Comparison of ENCODE assay signal across 1 cellular context in the genomic region with DNA sequence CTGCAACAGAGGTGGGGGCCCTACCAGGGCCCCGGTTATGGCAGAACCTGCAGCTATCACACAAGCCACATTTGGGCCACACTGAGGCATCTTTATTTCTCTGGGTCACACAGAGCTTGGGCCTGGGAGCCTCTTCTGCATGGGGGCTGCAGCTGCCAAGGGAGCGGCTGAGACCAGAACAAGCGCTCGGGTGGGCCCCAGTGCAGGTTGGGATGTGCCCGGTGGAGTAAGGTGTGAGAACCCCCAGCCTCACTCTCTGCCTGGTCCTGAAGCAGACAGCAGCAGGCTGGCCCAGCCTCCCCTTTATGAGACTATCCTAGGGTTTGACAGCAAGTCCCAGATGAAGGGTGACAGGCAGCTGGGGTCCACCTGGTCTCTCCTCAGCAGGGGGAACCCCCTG. TPM values are rescaled to one million over a fixed set of nuclear protein-coding genes. Genes with fewer than 3 reads are reported as not detected.
"Had no signal": no experiment of that assay in that cellular context is flagged by ENCODE, and none has a peak within 500 bp of the region (broad histone marks: within the 10 kb centered on the region; RNA-seq: fewer than 3 reads in every experiment).

No MANE protein-coding gene starts in this region.

RNA-seq across cellular contexts. Expression of gene RTN4R, which starts 46.1 kb away (rescaled TPM):
- polyA plus RNA-seq: IgD-negative memory B cell had no signal
